ENCODE assay signal across 17 cellular contexts in genomic region chr18:79657342-79657996, GRCh38. TPM values are rescaled to one million over a fixed set of nuclear protein-coding genes. Genes with fewer than 3 reads are reported as not detected.
DNase-seq lines count a peak whose midpoint lies in the region; ATAC-seq and TF ChIP-seq lines count a peak whose summit lies in the region.
"Had no signal": no experiment of that assay in that cellular context is flagged by ENCODE, and none has a peak within 500 bp of the region (broad histone marks: within the 10 kb centered on the region; RNA-seq: fewer than 3 reads in every experiment).

No MANE protein-coding gene starts in this region.

- H3K27ac Mint-ChIP-seq in GM23338 (no peak overlapping the region), WTC11 (no peak overlapping the region)
- H3K27ac Mint-ChIP-seq in CD4-positive, alpha-beta T cell = no peak overlapping the region
- H3K27ac Mint-ChIP-seq: activated B cell treated with CpG ODN at 0.5 μM for 24 hours had no signal

- TF ChIP-seq CTCF in GM23338 (conservative IDR thresholded peaks at IDR 0.05; ENCODE audit: low read depth in 2 of 2) (peak in 1 of 2 experiments; percentile 36; a peak in 3 of 4 replicates), WTC11 (IDR thresholded peaks at IDR 0.05) (no peak)
- TF ChIP-seq CTCF in CD4-positive, alpha-beta T cell (IDR thresholded peaks at IDR 0.05) = no peak

- H2AFZ ChIP-seq in GM23338 = peak overlapping the region; percentile 94

- H4K20me1 ChIP-seq in GM23338 (replicated peaks; ENCODE audit: insufficient read depth) = no peaks in the 10 kb centered on the region

- POLR2A ChIA-PET in WTC11 (lab: Charles Lee) = no interaction called here
- POLR2A ChIA-PET in CD4-positive, alpha-beta T cell (lab: Charles Lee) = no interaction called here

- no peaks in the 10 kb centered on the region for H3K9me2 ChIP-seq in GM23338 (ENCODE audit: insufficient read depth)

- CTCF ChIA-PET in WTC11 (lab: Charles Lee) = interaction anchor here (1.7 kb wide), 1 partner anchor 279 kb away, joined by 7 read pairs; no protein-coding TSS in a partner anchor
- CTCF ChIA-PET in CD4-positive, alpha-beta T cell (lab: Charles Lee) = no interaction called here

- H3K27ac ChIP-seq in GM23338 (ENCODE audit: low read depth) = no peak overlapping the region
- no peak overlapping the region for H3K27ac ChIP-seq in CD4-positive, alpha-beta T cell (ENCODE audit: low read depth, low read length)
- H3K27ac ChIP-seq: skin epidermis had no signal

- H3K27me3 Mint-ChIP-seq in GM23338 (ENCODE audit: insufficient read depth, low read depth, poor library complexity) (peaks cover 2% of the 10 kb centered on the region), WTC11 (ENCODE audit: low read depth) (peaks cover 10% of the 10 kb centered on the region; the same call in 1 of the 2 replicates)
- H3K27me3 Mint-ChIP-seq in CD4-positive, alpha-beta T cell = peaks cover 9% of the 10 kb centered on the region

- H3K4me2 ChIP-seq in GM23338 = peak overlapping the region; percentile 56

- no peaks in the 10 kb centered on the region for H3K36me3 ChIP-seq in GM23338 (ENCODE audit: insufficient read depth)
- H3K36me3 ChIP-seq: BE2C had no signal

- no peaks in the 10 kb centered on the region for H3K27me3 ChIP-seq in GM23338 (ENCODE audit: insufficient read depth)
- peaks cover 6% of the 10 kb centered on the region for H3K27me3 ChIP-seq in CD4-positive, alpha-beta T cell (ENCODE audit: control insufficient read depth, insufficient read depth, low read length)

- H3K36me3 Mint-ChIP-seq in GM23338 (ENCODE audit: low read depth) (no peaks in the 10 kb centered on the region), WTC11 (peaks cover 3% of the 10 kb centered on the region; the same call in 1 of the 2 replicates)
- H3K36me3 Mint-ChIP-seq in CD4-positive, alpha-beta T cell (ENCODE audit: low read depth) = no peaks in the 10 kb centered on the region

- peaks cover 30% of the 10 kb centered on the region for H3K4me1 ChIP-seq in GM23338 (ENCODE audit: insufficient read depth)
- H3K4me1 ChIP-seq: BE2C had no signal

- H3K79me2 ChIP-seq in GM23338 (replicated peaks; ENCODE audit: insufficient read depth) = no peaks in the 10 kb centered on the region

- H3F3A ChIP-seq in GM23338 (replicated peaks; ENCODE audit: low read depth) = no peaks in the 10 kb centered on the region

- DNase-seq in GM23338 (ENCODE audit: low spot score) = peak; percentile 72
- peak; percentile 49 for DNase-seq in NCI-H1092 treated with DMSO at 0.1 percent for 48 hours (lab: John Stamatoyannopoulos, UW)
- DNase-seq in WTC11 (ENCODE audit: low spot score) = no peak
- peak; percentile 23 for DNase-seq in myocyte (ENCODE audit: low read depth)
- no peak for DNase-seq in NCI-H2171 treated with DMSO at 0.1 percent for 48 hours (lab: John Stamatoyannopoulos, UW)
- DNase-seq in CD4-positive, alpha-beta T cell = no peak
- DNase-seq in dedifferentiated amniotic fluid mesenchymal stem cell (ENCODE audit: extremely low spot score) = no peak
- DNase-seq: activated B cell treated with CpG ODN at 0.5 μM for 24 hours; amniotic stem cell; BE2C; glutamatergic neuron; KG1; kidney glomerular epithelial cell; mucosa of descending colon; NCI-H2081 treated with DMSO at 0.1 percent for 48 hours; stimulated activated naive CD4-positive, alpha-beta T cell treated with Interleukin-2 at 50 U/mL for 16 hours had no signal

- H3K9me3 ChIP-seq in CD4-positive, alpha-beta T cell (ENCODE audit: control insufficient read depth, low read length) = no peaks in the 10 kb centered on the region
- H3K9me3 ChIP-seq: BE2C, mucosa of descending colon had no signal

- no peak overlapping the region for H3K4me3 ChIP-seq in GM23338
- H3K4me3 ChIP-seq: mucosa of descending colon, skin epidermis had no signal

- ATAC-seq in GM23338 (peak; percentile 91), WTC11 (peak; percentile 83)
- ATAC-seq in CD4-positive, alpha-beta T cell (ENCODE audit: poor library complexity) = no peak
- ATAC-seq: mucosa of descending colon had no signal

- H3K4me1 Mint-ChIP-seq in GM23338 = peaks cover 31% of the 10 kb centered on the region
- H3K4me1 Mint-ChIP-seq in WTC11 = peaks cover 23% of the 10 kb centered on the region
- H3K4me1 Mint-ChIP-seq in CD4-positive, alpha-beta T cell (ENCODE audit: low read depth) = no peaks in the 10 kb centered on the region
- H3K4me1 Mint-ChIP-seq: activated B cell treated with CpG ODN at 0.5 μM for 24 hours had no signal

- H3K4me3 Mint-ChIP-seq in GM23338 = no peak overlapping the region
- no peak overlapping the region for H3K4me3 Mint-ChIP-seq in WTC11
- no peak overlapping the region for H3K4me3 Mint-ChIP-seq in CD4-positive, alpha-beta T cell
- H3K4me3 Mint-ChIP-seq: activated B cell treated with CpG ODN at 0.5 μM for 24 hours had no signal

- H3K9me3 Mint-ChIP-seq in GM23338 = no peaks in the 10 kb centered on the region; the same call in 2 of the 3 replicates
- H3K9me3 Mint-ChIP-seq in WTC11 = peaks cover 11% of the 10 kb centered on the region
- H3K9me3 Mint-ChIP-seq in CD4-positive, alpha-beta T cell = no peaks in the 10 kb centered on the region

- intact Hi-C loops in CD4-positive, alpha-beta T cell (cut with DNase I, micrococcal nuclease) = no loop called here

TF ChIP-seq in GM23338, 12 proteins besides CTCF, POLR2A, EP300 and RAD21 (continues in another document):
- no peak for TF ChIP-seq REST (IDR thresholded peaks at IDR 0.05; ENCODE audit: unreplicated experiment)
- TF ChIP-seq JUNB (IDR thresholded peaks at IDR 0.05; ENCODE audit: unreplicated experiment) = no peak

TF ChIP-seq in WTC11, 78 proteins besides CTCF, POLR2A, EP300 and RAD21 (continues in another document):
- TF ChIP-seq PREB (CRISPR knock-in tag; IDR thresholded peaks at IDR 0.05; ENCODE audit: borderline replicate concordance) (no peak), IRF2 (CRISPR knock-in tag; IDR thresholded peaks at IDR 0.05; ENCODE audit: borderline replicate concordance, low read depth) (no peak), KAT7 (CRISPR knock-in tag; IDR thresholded peaks at IDR 0.05; ENCODE audit: borderline replicate concordance) (no peak), CREB1 (CRISPR knock-in tag; IDR thresholded peaks at IDR 0.05) (no peak)
- TF ChIP-seq, protein P1, sequence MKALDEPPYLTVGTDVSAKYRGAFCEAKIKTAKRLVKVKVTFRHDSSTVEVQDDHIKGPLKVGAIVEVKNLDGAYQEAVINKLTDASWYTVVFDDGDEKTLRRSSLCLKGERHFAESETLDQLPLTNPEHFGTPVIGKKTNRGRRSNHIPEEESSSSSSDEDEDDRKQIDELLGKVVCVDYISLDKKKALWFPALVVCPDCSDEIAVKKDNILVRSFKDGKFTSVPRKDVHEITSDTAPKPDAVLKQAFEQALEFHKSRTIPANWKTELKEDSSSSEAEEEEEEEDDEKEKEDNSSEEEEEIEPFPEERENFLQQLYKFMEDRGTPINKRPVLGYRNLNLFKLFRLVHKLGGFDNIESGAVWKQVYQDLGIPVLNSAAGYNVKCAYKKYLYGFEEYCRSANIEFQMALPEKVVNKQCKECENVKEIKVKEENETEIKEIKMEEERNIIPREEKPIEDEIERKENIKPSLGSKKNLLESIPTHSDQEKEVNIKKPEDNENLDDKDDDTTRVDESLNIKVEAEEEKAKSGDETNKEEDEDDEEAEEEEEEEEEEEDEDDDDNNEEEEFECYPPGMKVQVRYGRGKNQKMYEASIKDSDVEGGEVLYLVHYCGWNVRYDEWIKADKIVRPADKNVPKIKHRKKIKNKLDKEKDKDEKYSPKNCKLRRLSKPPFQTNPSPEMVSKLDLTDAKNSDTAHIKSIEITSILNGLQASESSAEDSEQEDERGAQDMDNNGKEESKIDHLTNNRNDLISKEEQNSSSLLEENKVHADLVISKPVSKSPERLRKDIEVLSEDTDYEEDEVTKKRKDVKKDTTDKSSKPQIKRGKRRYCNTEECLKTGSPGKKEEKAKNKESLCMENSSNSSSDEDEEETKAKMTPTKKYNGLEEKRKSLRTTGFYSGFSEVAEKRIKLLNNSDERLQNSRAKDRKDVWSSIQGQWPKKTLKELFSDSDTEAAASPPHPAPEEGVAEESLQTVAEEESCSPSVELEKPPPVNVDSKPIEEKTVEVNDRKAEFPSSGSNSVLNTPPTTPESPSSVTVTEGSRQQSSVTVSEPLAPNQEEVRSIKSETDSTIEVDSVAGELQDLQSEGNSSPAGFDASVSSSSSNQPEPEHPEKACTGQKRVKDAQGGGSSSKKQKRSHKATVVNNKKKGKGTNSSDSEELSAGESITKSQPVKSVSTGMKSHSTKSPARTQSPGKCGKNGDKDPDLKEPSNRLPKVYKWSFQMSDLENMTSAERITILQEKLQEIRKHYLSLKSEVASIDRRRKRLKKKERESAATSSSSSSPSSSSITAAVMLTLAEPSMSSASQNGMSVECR (CRISPR knock-in tag; IDR thresholded peaks at IDR 0.05; ENCODE audit: borderline replicate concordance) = no peak

RNA-seq across cellular contexts. Expression of gene CTDP1, which starts 22.1 kb away (rescaled TPM):
- 37.2 and 51.6 TPM in 2 replicates for total RNA-seq in GM23338 (2014; rRNA removed; shearing (Covaris generic))
- 9.4 and 9.9 TPM in 2 replicates for polyA plus RNA-seq in GM23338 (2016; fragmentation: Nextera tagmentation; extraction: Ambion mirVana)
- 33.3 to 39.7 TPM (median 34.5 TPM) in 3 replicates for total RNA-seq in WTC11 (2021)
- total RNA-seq in myocyte = 15.3 and 16.8 TPM in 2 replicates
- 15.4 TPM for polyA plus RNA-seq in myocyte (2012)
- total RNA-seq in CD4-positive, alpha-beta T cell = 10 to 100 TPM; 69.0 to 79.6 TPM

Comparison
In these comparisons a context has a peak if more than half of its experiments do, and no peak if none do; other contexts are left out.
1. DNase-seq: peak in GM23338 (single experiment), NCI-H1092 treated with DMSO at 0.1 percent for 48 hours (single experiment) and myocyte (single experiment); none in WTC11 (single experiment), NCI-H2171 treated with DMSO at 0.1 percent for 48 hours (single experiment), CD4-positive, alpha-beta T cell (0 of 10) and dedifferentiated amniotic fluid mesenchymal stem cell (single experiment).